In genomic region chr14:92951912-92952471, GRCh38 we compare ENCODE assay signal across 8 cellular contexts. TPM values are rescaled to one million over a fixed set of nuclear protein-coding genes. Genes with fewer than 3 reads are reported as not detected.
A peak's percentile ranks its signal among the peaks of the same experiment; 100 is the strongest.
DNase-seq lines count a peak whose midpoint lies in the region; ATAC-seq, FAIRE-seq and TF ChIP-seq lines count a peak whose summit lies in the region.

No MANE protein-coding gene starts in this region.

- H3K27me3 ChIP-seq in endothelial cell of umbilical vein (ENCODE audit: control insufficient read depth in 2 of 2, insufficient read depth in 2 of 2, low read length in 2 of 2): no peaks in the 10 kb centered on the region

- FAIRE-seq in endothelial cell of umbilical vein (lab: Jason Lieb, UNC): peak; percentile 76

- no peaks in the 10 kb centered on the region for H3K9me1 ChIP-seq in endothelial cell of umbilical vein (replicated peaks; ENCODE audit: control insufficient read depth, extremely low read depth, insufficient read depth, low read length)

- ATAC-seq in GM18861 (IDR thresholded peaks at IDR 0.05; ENCODE audit: unreplicated experiment): peak; percentile 66
- ATAC-seq in HG03378 (IDR thresholded peaks at IDR 0.05; ENCODE audit: unreplicated experiment): peak; percentile 54
- peak; percentile 93 for ATAC-seq in mucosa of descending colon

- H4K20me1 ChIP-seq in endothelial cell of umbilical vein (replicated peaks; ENCODE audit: control insufficient read depth, extremely low read depth, insufficient read depth, low read length): no peaks in the 10 kb centered on the region

- H3K4me2 ChIP-seq in endothelial cell of umbilical vein (ENCODE audit: insufficient read depth, low read length): no peak overlapping the region

- no peak overlapping the region for H3K4me3 ChIP-seq in endothelial cell of umbilical vein (replicated peaks in 1 of 3; ENCODE audit: insufficient read depth in 1 of 3, low read depth in 1 of 3, low read length in 3 of 3)
- no peak overlapping the region for H3K4me3 ChIP-seq in mucosa of descending colon

- CTCF ChIA-PET in endothelial cell of umbilical vein (lab: Charles Lee): interaction anchor here (0.6 to 5.5 kb wide), 42 partner anchors 10 to 362 kb away, joined by 3 to 109 read pairs (median 4); partner anchors contain the start of genes GON7, LYSET, MOAP1 and UBR7

- no TSS peak for BruUV-seq in endothelial cell of umbilical vein (replicated peaks; lab: Mats Ljungman, UMichigan)

- no peak overlapping the region for H3K9ac ChIP-seq in endothelial cell of umbilical vein (replicated peaks; ENCODE audit: extremely low read depth, insufficient read depth, low read length)

- no peaks in the 10 kb centered on the region for H3K79me2 ChIP-seq in endothelial cell of umbilical vein (ENCODE audit: control insufficient read depth, insufficient read depth, low read length)

- dilution Hi-C loops in endothelial cell of umbilical vein (cut with MboI; ENCODE audit: extremely low pct_ligation_motif_present, low sequenced_read_pairs): loop anchor here (25.0 kb wide), 1 partner anchor 185 kb away; no protein-coding TSS in a partner anchor

- no peak for TF ChIP-seq POLR2A in endothelial cell of umbilical vein (IDR thresholded peaks at IDR 0.05; ENCODE audit: low read depth, low read length)

- no peaks in the 10 kb centered on the region for H3K4me1 ChIP-seq in endothelial cell of umbilical vein (ENCODE audit: control insufficient read depth, extremely low read depth, insufficient read depth, low read length)
- no peaks in the 10 kb centered on the region for H3K4me1 ChIP-seq in mucosa of descending colon (ENCODE audit: low read depth)

- TF ChIP-seq CTCF in endothelial cell of umbilical vein (IDR thresholded peaks at IDR 0.05; ENCODE audit: extremely low read depth in 1 of 2, insufficient read depth in 1 of 2, low read depth in 1 of 2, low read length in 2 of 2): peak; percentile 86 to 96
- peak; percentile 94 for TF ChIP-seq CTCF in mucosa of descending colon (IDR thresholded peaks at IDR 0.05)

- POLR2A ChIA-PET in endothelial cell of umbilical vein (lab: Charles Lee): interaction anchor here (1.0 kb wide), 1 partner anchor 180 kb away, joined by 3 read pairs; no protein-coding TSS in a partner anchor

- H2AFZ ChIP-seq in endothelial cell of umbilical vein (ENCODE audit: low read depth, low read length): no peak overlapping the region

- peak; percentile 92 for DNase-seq in AG08396 (ENCODE audit: low spot score)
- DNase-seq in NOMO-1 treated with DMSO at 0.1 percent for 48 hours (lab: John Stamatoyannopoulos, UW; ENCODE audit: unreplicated experiment): peak; percentile 43
- DNase-seq in activated CD8-positive, alpha-beta memory T cell treated with anti-CD3 and anti-CD28 coated beads, Interleukin-2, amount 50 U/mL, for 4 hours: peak; percentile 83
- peak; percentile 70 for DNase-seq in endothelial cell of umbilical vein (ENCODE audit: low read depth, low spot score)
- DNase-seq in mucosa of descending colon: peak; percentile 76 to 91 (median 88)
- peak; percentile 66 to 69 for DNase-seq in stimulated activated CD8-positive, alpha-beta memory T cell treated with anti-CD3 and anti-CD28 coated beads, Interleukin-7, amount 100 ng/mL, for 1 hour (ENCODE audit: low read depth in 2 of 2)

- intact Hi-C loops in endothelial cell of umbilical vein (cut with micrococcal nuclease): loop anchor here (1.0 to 5.0 kb wide), 7 partner anchors 163 to 665 kb away; partner anchors contain the start of gene ITPK1
- intact Hi-C loops in mucosa of descending colon (cut with DNase I, micrococcal nuclease): loop anchor here (5.0 to 10.0 kb wide), 2 partner anchors 185 to 193 kb away; no protein-coding TSS in a partner anchor

- H3K36me3 ChIP-seq in endothelial cell of umbilical vein (ENCODE audit: control insufficient read depth in 2 of 2, extremely low read depth in 1 of 2, insufficient read depth in 2 of 2, low read length in 2 of 2) (no peaks in the 10 kb centered on the region), mucosa of descending colon (ENCODE audit: low read depth) (no peaks in the 10 kb centered on the region)

- H3K9me3 ChIP-seq in endothelial cell of umbilical vein (replicated peaks; ENCODE audit: control insufficient read depth, insufficient read depth, low read length) (no peaks in the 10 kb centered on the region), mucosa of descending colon (no peaks in the 10 kb centered on the region)

- no peak overlapping the region for H3K27ac ChIP-seq in endothelial cell of umbilical vein (ENCODE audit: insufficient read depth, low read depth, low read length)

TF ChIP-seq in endothelial cell of umbilical vein, 7 proteins besides CTCF, POLR2A, EP300 and RAD21:
- TF ChIP-seq MYC (IDR thresholded peaks at IDR 0.05; ENCODE audit: low read depth, low read length): peak; percentile 73
- peak; percentile 91 for TF ChIP-seq MAX (IDR thresholded peaks at IDR 0.05; ENCODE audit: insufficient read depth, insufficient read length)
- TF ChIP-seq JUN (IDR thresholded peaks at IDR 0.05; ENCODE audit: borderline replicate concordance, insufficient read depth, insufficient read length, low read depth): no peak

RNA-seq across cellular contexts. Expression of gene CHGA, which starts 29.0 kb away (rescaled TPM):
- total RNA-seq in endothelial cell of umbilical vein (not detected in 2 replicates), mucosa of descending colon (100 to 1,000 TPM in 2 of 3 donors, 10 to 100 TPM in 1; 39.1 to 236 (median 187) TPM)
- polyA plus RNA-seq in endothelial cell of umbilical vein: not detected in 2 replicates
- not detected in 2 replicates for polyA plus RNA-seq in endothelial cell of umbilical vein (2011; cell fraction: cytosol; rRNA removed)
- polyA plus RNA-seq in endothelial cell of umbilical vein (2011; cell fraction: nucleus; rRNA removed): not detected in 2 replicates
- not detected in 2 replicates for polyA plus RNA-seq in endothelial cell of umbilical vein (2012)
- not detected in 2 replicates for polyA minus RNA-seq in endothelial cell of umbilical vein
- not detected for polyA minus RNA-seq in endothelial cell of umbilical vein (2011; cell fraction: cytosol; rRNA and poly(A)+ RNA removed)
- polyA minus RNA-seq in endothelial cell of umbilical vein (2011; cell fraction: nucleus; rRNA and poly(A)+ RNA removed): not detected in 2 replicates

Comparison
In these comparisons a context has a peak if more than half of its experiments do, and no peak if none do; other contexts are left out.
1. RNA of gene CHGA, which starts 29.0 kb away (total RNA-seq): 39.1 to 236 TPM in mucosa of descending colon; not detected in endothelial cell of umbilical vein; every median in the first group is over 10 times any median in the second.
2. Peak in every context shown above with its lines, with median percentiles within 50 percentile points of each other: DNase-seq and ATAC-seq.